ENCODE assay signal across 1 cellular context in genomic region chr3:14950274-14950673, GRCh38.
TF ChIP-seq lines count a peak whose summit lies in the region.

No MANE protein-coding gene starts in this region.

TF ChIP-seq in endothelial cell of umbilical vein, 7 proteins besides CTCF, POLR2A, EP300 and RAD21:
- TF ChIP-seq JUN (IDR thresholded peaks at IDR 0.05; ENCODE audit: borderline replicate concordance, insufficient read depth, insufficient read length, low read depth) (no peak), GATA2 (IDR thresholded peaks at IDR 0.05; ENCODE audit: insufficient read depth, insufficient read length, low read depth, low read length) (peak; percentile 25), FOS (IDR thresholded peaks at IDR 0.05; ENCODE audit: borderline replicate concordance, insufficient read depth, low read length) (no peak)
